13 cellular contexts compared by ENCODE assay signal in genomic region chr9:113906411-113907110, GRCh38. TPM values are rescaled to one million over a fixed set of nuclear protein-coding genes. Genes with fewer than 3 reads are reported as not detected.
DNase-seq lines count a peak whose midpoint lies in the region; ATAC-seq, FAIRE-seq and TF ChIP-seq lines count a peak whose summit lies in the region.
"Had no signal": no experiment of that assay in that cellular context is flagged by ENCODE, and none has a peak within 500 bp of the region (broad histone marks: within the 10 kb centered on the region; RNA-seq: fewer than 3 reads in every experiment).

No MANE protein-coding gene starts in this region.

- H3K79me2 ChIP-seq in K562 (ENCODE audit: control insufficient read depth, insufficient read depth, low read length) = no peaks in the 10 kb centered on the region
- no peaks in the 10 kb centered on the region for H3K79me2 ChIP-seq in keratinocyte (ENCODE audit: control insufficient read depth, insufficient read depth, low read length)
- no peaks in the 10 kb centered on the region for H3K79me2 ChIP-seq in MM.1S (ENCODE audit: low read length)

- in situ Hi-C loops in K562 (cut with MboI) = no loop called here

- POLR2A ChIA-PET in K562 (lab: Yijun Ruan, JAX) = interaction anchor here (1.5 kb wide), 1 partner anchor 8 kb away, joined by 3 read pairs; no protein-coding TSS in a partner anchor

- no peaks in the 10 kb centered on the region for H3F3A ChIP-seq in MM.1S (ENCODE audit: insufficient read depth, low read length)

- no peaks in the 10 kb centered on the region for H3K4me1 ChIP-seq in K562 (replicated peaks in 1 of 2; ENCODE audit: control insufficient read depth in 2 of 2, insufficient read depth in 2 of 2, low read length in 2 of 2)
- peaks cover 11% of the 10 kb centered on the region for H3K4me1 ChIP-seq in keratinocyte (ENCODE audit: control insufficient read depth, extremely low read depth, insufficient read depth, low read length)
- H3K4me1 ChIP-seq in MM.1S (ENCODE audit: low read length) = no peaks in the 10 kb centered on the region
- H3K4me1 ChIP-seq: BLaER1 had no signal

- TF ChIP-seq RAD21 in K562 (CRISPR knock-in tag; conservative IDR thresholded peaks at IDR 0.05 in 1 of 2, IDR thresholded peaks at IDR 0.05 in 1 of 2) = no peak

- H3K9me3 ChIP-seq in K562 (replicated peaks; ENCODE audit: control insufficient read depth, insufficient read depth, low read depth, low read length) (no peaks in the 10 kb centered on the region), keratinocyte (ENCODE audit: control insufficient read depth, low read depth, low read length) (no peaks in the 10 kb centered on the region), MM.1S (replicated peaks; ENCODE audit: insufficient read depth, low read length) (no peaks in the 10 kb centered on the region)

- FAIRE-seq in K562 (lab: Jason Lieb, UNC) = no peak
- FAIRE-seq in keratinocyte (lab: Jason Lieb, UNC) = peak; percentile 99
- FAIRE-seq in RCC 7860 (lab: Jason Lieb, UNC) = no peak

- DNase-seq in AG08396 (ENCODE audit: low spot score) = peak; percentile 53
- DNase-seq in HPDE6-E6E7 (ENCODE audit: extremely low spot score) = peak; percentile 66
- no peak for DNase-seq in K562 (ENCODE audit: extremely low read depth in 1 of 4, low spot score in 3 of 4)
- peak; percentile 33 for DNase-seq in keratinocyte (ENCODE audit: low read depth, low spot score)
- no peak for DNase-seq in MM.1S
- DNase-seq in T-helper 9 cell = no peak
- DNase-seq in RCC 7860 (ENCODE audit: low spot score) = no peak
- DNase-seq: activated CD8-positive, alpha-beta memory T cell treated with anti-CD3 and anti-CD28 coated beads, Interleukin-2, amount 10 ng/mL, durations not matched to agents 7 days and 5 days; activated naive CD4-positive, alpha-beta T cell treated with anti-CD3 and anti-CD28 coated beads for 36 hours; DMS79 treated with DMSO at 0.1 percent for 48 hours; WERI-Rb-1 had no signal

- BruUV-seq in K562 (replicated peaks; lab: Mats Ljungman, UMichigan) = TSS peak; percentile 17

- no peak for TF ChIP-seq CTCF in K562 (IDR thresholded peaks at IDR 0.05 in 2 of 3, conservative IDR thresholded peaks at IDR 0.05 in 1 of 3; ENCODE audit: insufficient read depth in 2 of 3, low read depth in 1 of 3, low read length in 3 of 3)
- TF ChIP-seq CTCF in keratinocyte (optimal IDR thresholded peaks at IDR 0.05 in 1 of 3, IDR thresholded peaks at IDR 0.05 in 1 of 3, conservative IDR thresholded peaks at IDR 0.05 in 1 of 3; ENCODE audit: extremely low read depth in 1 of 3, insufficient read depth in 2 of 3, low read length in 3 of 3) = no peak
- no peak for TF ChIP-seq CTCF in MM.1S (IDR thresholded peaks at IDR 0.05; ENCODE audit: low read length)

- no peaks in the 10 kb centered on the region for H3K9me2 ChIP-seq in MM.1S (replicated peaks; ENCODE audit: insufficient read depth, low read length)

- intact Hi-C loops in K562 (cut with micrococcal nuclease) = no loop called here

- no peak for TF ChIP-seq POLR2A in K562 (conservative IDR thresholded peaks at IDR 0.05)

- dilution Hi-C loops in keratinocyte (cut with MboI; ENCODE audit: extremely low pct_ligation_motif_present, low sequenced_read_pairs) = no loop called here

- H3K36me3 ChIP-seq in K562 (ENCODE audit: control insufficient read depth, insufficient read depth, low read length) = no peaks in the 10 kb centered on the region
- H3K36me3 ChIP-seq in keratinocyte (ENCODE audit: control insufficient read depth in 2 of 2, extremely low read depth in 1 of 2, insufficient read depth in 2 of 2, low read length in 2 of 2) = no peaks in the 10 kb centered on the region
- no peaks in the 10 kb centered on the region for H3K36me3 ChIP-seq in MM.1S (replicated peaks; ENCODE audit: insufficient read depth, low read length)
- H3K36me3 ChIP-seq: WERI-Rb-1 had no signal

- CTCF ChIA-PET in K562 (lab: Yijun Ruan, JAX; ENCODE audit: low intra/inter-chr PET ratio) = no interaction called here

- no peaks in the 10 kb centered on the region for H3K9me1 ChIP-seq in K562 (ENCODE audit: control insufficient read depth, insufficient read depth, low read length)
- no peaks in the 10 kb centered on the region for H3K9me1 ChIP-seq in keratinocyte (ENCODE audit: control insufficient read depth, extremely low read depth, insufficient read depth, low read length)

- H3K27me3 ChIP-seq in K562 (ENCODE audit: control insufficient read depth in 2 of 2, insufficient read depth in 2 of 2, low read length in 2 of 2) = peaks cover 0 to 2% of the 10 kb centered on the region in 2 experiments; a peak in 2 of 5 replicates
- no peaks in the 10 kb centered on the region for H3K27me3 ChIP-seq in keratinocyte (ENCODE audit: control insufficient read depth, extremely low read depth, insufficient read depth, low read length)
- H3K27me3 ChIP-seq in MM.1S (replicated peaks; ENCODE audit: insufficient read depth, low read length) = no peaks in the 10 kb centered on the region
- H3K27me3 ChIP-seq: BLaER1 had no signal

- H4K20me1 ChIP-seq in K562 (replicated peaks; ENCODE audit: control insufficient read depth, insufficient read depth, low read length) (no peaks in the 10 kb centered on the region; the same call in 1 of the 2 replicates), keratinocyte (ENCODE audit: control insufficient read depth, extremely low read depth, insufficient read depth, low read length) (no peaks in the 10 kb centered on the region), MM.1S (ENCODE audit: insufficient read depth, low read length) (no peaks in the 10 kb centered on the region)

- H3K4me2 ChIP-seq in K562 (ENCODE audit: insufficient read depth, low read length) (no peak overlapping the region), keratinocyte (ENCODE audit: control insufficient read depth, extremely low read depth, insufficient read depth, low read depth, low read length) (peak overlapping the region; percentile 61), MM.1S (ENCODE audit: low read depth, low read length) (no peak overlapping the region)
- H3K4me2 ChIP-seq: BLaER1 had no signal

- no peak overlapping the region for H3K9ac ChIP-seq in K562 (ENCODE audit: insufficient read depth in 1 of 2, low read depth in 2 of 2, low read length in 2 of 2)
- no peak overlapping the region for H3K9ac ChIP-seq in keratinocyte (ENCODE audit: control insufficient read depth, extremely low read depth, insufficient read depth, low read length)
- no peak overlapping the region for H3K9ac ChIP-seq in MM.1S (ENCODE audit: low read length)
- H3K9ac ChIP-seq: BLaER1 had no signal

- ATAC-seq in K562 = no peak
- no peak for ATAC-seq in GM19397 (IDR thresholded peaks at IDR 0.05; ENCODE audit: unreplicated experiment)
- ATAC-seq: activated CD8-positive, alpha-beta memory T cell treated with anti-CD3 and anti-CD28 coated beads, Interleukin-2, amount 10 ng/mL, durations not matched to agents 7 days and 5 days had no signal

- WGBS in K562 (ENCODE audit: insufficient coverage, low coverage, missing lambda C conversion rate) = 24% methylated on average over 6 of the region's 6 CpGs

- H3K27ac ChIP-seq in K562 (ENCODE audit: extremely low read depth, low read depth, low read length) = no peak overlapping the region
- H3K27ac ChIP-seq in keratinocyte (ENCODE audit: control insufficient read depth, insufficient read depth, low read length) = peak overlapping the region; percentile 3
- H3K27ac ChIP-seq in MM.1S (ENCODE audit: low read length) = no peak overlapping the region
- H3K27ac ChIP-seq: BLaER1, WERI-Rb-1 had no signal

- H2AFZ ChIP-seq in K562 (ENCODE audit: low read depth, low read length) (no peak overlapping the region), keratinocyte (ENCODE audit: control insufficient read depth, low read length) (peak overlapping the region; percentile 21), MM.1S (ENCODE audit: low read length) (no peak overlapping the region)

- no peak overlapping the region for H3K4me3 ChIP-seq in K562
- H3K4me3 ChIP-seq in keratinocyte (ENCODE audit: control insufficient read depth in 2 of 3, extremely low read depth in 1 of 3, insufficient read depth in 2 of 3, low read depth in 1 of 3, low read length in 3 of 3) = no peak overlapping the region
- no peak overlapping the region for H3K4me3 ChIP-seq in MM.1S (ENCODE audit: low read length)
- H3K4me3 ChIP-seq: BLaER1 had no signal

- no peak for TF ChIP-seq EP300 in K562 (IDR thresholded peaks at IDR 0.05; ENCODE audit: low read length)

RNA-seq across cellular contexts. Expression of gene ZNF618, which starts 30.5 kb away (rescaled TPM):
- 5.9 and 8.1 TPM in 2 replicates for total RNA-seq in K562 (2011; cell fraction: chromatin; rRNA removed; ENCODE audit: low replicate concordance)
- total RNA-seq in K562 (2011; cell fraction: nucleolus; rRNA removed) = 2.8 and 5.8 TPM in 2 replicates
- total RNA-seq in K562 (2011; cell fraction: nucleoplasm; rRNA removed) = 4.7 and 6.1 TPM in 2 replicates
- total RNA-seq in K562 (2014; rRNA removed) = 4.4 and 5.0 TPM in 2 replicates
- total RNA-seq in K562 (2014; rRNA removed; fragmentation: Illumina TruSeq; extraction: Trizol) = 2.9 and 3.3 TPM in 2 replicates
- 3.4 and 4.0 TPM in 2 replicates for total RNA-seq in K562 (2015; rRNA removed; fragmentation: Illumina TruSeq; extraction: Trizol)
- total RNA-seq in K562 (2021) = 13.4 and 13.7 TPM in 2 replicates
- polyA plus RNA-seq in K562 (2011; rRNA removed) = 0.04 and 0.08 TPM in 2 replicates
- polyA plus RNA-seq in K562 (2011; cell fraction: cytosol; rRNA removed) = 0.06 and 0.09 TPM in 2 replicates
- 0.04 and 0.24 TPM in 2 replicates for polyA plus RNA-seq in K562 (2011; cell fraction: nucleus; rRNA removed)
- polyA plus RNA-seq in K562 (2012) = 7.5 and 7.8 TPM in 2 replicates
- 8.8 and 9.2 TPM in 2 replicates for polyA plus RNA-seq in K562 (2014; fragmentation: Illumina TruSeq; extraction: Trizol)
- polyA plus RNA-seq in K562 (2014; fragmentation: Nextera tagmentation; extraction: Ambion mirVana) = under 1 TPM; 0.22 to 0.32 TPM
- polyA plus RNA-seq in K562 (2014; rRNA removed) = 4.6 and 5.3 TPM in 2 replicates
- 0.07 TPM in 1 of 2 replicates, not detected in the other for polyA minus RNA-seq in K562 (2011; rRNA and poly(A)+ RNA removed)
- polyA minus RNA-seq in K562 (2011; cell fraction: cytosol; rRNA and poly(A)+ RNA removed) = 0.36 TPM in 1 of 2 replicates, not detected in the other
- polyA minus RNA-seq in K562 (2011; cell fraction: nucleus; rRNA and poly(A)+ RNA removed) = 0.27 TPM in 1 of 2 replicates, not detected in the other
- 2.0 to 4.6 TPM (median 2.5 TPM) in 3 replicates for polyA plus RNA-seq in keratinocyte
- polyA plus RNA-seq in keratinocyte (2011; ENCODE audit: low read depth) = 0.26 TPM
- polyA plus RNA-seq in keratinocyte (2011; cell fraction: cytosol; rRNA removed) = 2.6 and 3.5 TPM in 2 replicates
- 8.9 and 9.9 TPM in 2 replicates for polyA plus RNA-seq in keratinocyte (2011; cell fraction: nucleus; rRNA removed)
- 0.27 and 6.8 TPM in 2 replicates for polyA plus RNA-seq in keratinocyte (2012; ENCODE audit: low replicate concordance)
- polyA minus RNA-seq in keratinocyte = 3.9 to 12.1 TPM (median 6.8 TPM) in 3 replicates
- polyA minus RNA-seq in keratinocyte (2011; cell fraction: cytosol; rRNA and poly(A)+ RNA removed) = 3.1 TPM
- 8.0 and 11.7 TPM in 2 replicates for polyA minus RNA-seq in keratinocyte (2011; cell fraction: nucleus; rRNA and poly(A)+ RNA removed)

Comparison
In these comparisons a context has a peak if more than half of its experiments do, and no peak if none do; other contexts are left out.
1. DNase-seq: peak in AG08396 (single experiment), HPDE6-E6E7 (single experiment) and keratinocyte (single experiment); none in K562 (0 of 4), MM.1S (single experiment), T-helper 9 cell (single experiment) and RCC 7860 (single experiment).